1 cellular context compared by ENCODE assay signal in genomic region chr5:148906968-148907367, GRCh38.
TF ChIP-seq lines count a peak whose summit lies in the region.

No MANE protein-coding gene starts in this region.

TF ChIP-seq in IMR-90, 13 proteins besides CTCF, POLR2A, EP300 and RAD21 (continued from another document):
- no peak for TF ChIP-seq MXI1 (IDR thresholded peaks at IDR 0.05; ENCODE audit: borderline replicate concordance, low read depth, low read length)
- no peak for TF ChIP-seq MAZ (IDR thresholded peaks at IDR 0.05; ENCODE audit: borderline replicate concordance, low read depth, low read length)
- no peak for TF ChIP-seq CEBPB (IDR thresholded peaks at IDR 0.05; ENCODE audit: low read depth, low read length)
- TF ChIP-seq ELK1 (IDR thresholded peaks at IDR 0.05; ENCODE audit: borderline replicate concordance, low read depth, low read length): no peak
- TF ChIP-seq SMC3 (IDR thresholded peaks at IDR 0.05; ENCODE audit: low read depth, low read length): no peak
- no peak for TF ChIP-seq CHD1 (IDR thresholded peaks at IDR 0.05; ENCODE audit: low read depth, low read length)
- no peak for TF ChIP-seq RCOR1 (IDR thresholded peaks at IDR 0.05; ENCODE audit: insufficient replicate concordance, low read length)
- TF ChIP-seq NFE2L2 (IDR thresholded peaks at IDR 0.05; ENCODE audit: low read depth, low read length): no peak
- TF ChIP-seq FOS (IDR thresholded peaks at IDR 0.05; ENCODE audit: low read depth, low read length): no peak
- no peak for TF ChIP-seq MAFK (IDR thresholded peaks at IDR 0.05; ENCODE audit: low read depth, low read length)
- no peak for TF ChIP-seq USF2 (IDR thresholded peaks at IDR 0.05; ENCODE audit: low read depth, low read length)
